Comparison of ENCODE assay signal across 9 cellular contexts in genomic region chr3:104596551-104596950, GRCh38.
DNase-seq lines count a peak whose midpoint lies in the region; ATAC-seq and TF ChIP-seq lines count a peak whose summit lies in the region.
"Had no signal": no experiment of that assay in that cellular context is flagged by ENCODE, and none has a peak within 500 bp of the region (broad histone marks: within the 10 kb centered on the region; RNA-seq: fewer than 3 reads in every experiment).

No MANE protein-coding gene starts in this region.

- no peak overlapping the region for H3K27ac Mint-ChIP-seq in mesothelial cell of epicardium

- no peaks in the 10 kb centered on the region for H3K4me1 ChIP-seq in mammary epithelial cell (ENCODE audit: insufficient read depth, low read length)

- no peak overlapping the region for H3K4me2 ChIP-seq in mammary epithelial cell (ENCODE audit: insufficient read depth, low read depth, low read length)

- H3K9ac ChIP-seq in mammary epithelial cell (ENCODE audit: insufficient read depth, low read length) = no peak overlapping the region

- TF ChIP-seq CTCF in mammary epithelial cell (conservative IDR thresholded peaks at IDR 0.05 in 1 of 2, IDR thresholded peaks at IDR 0.05 in 1 of 2; ENCODE audit: extremely low read depth in 1 of 2, insufficient read depth in 1 of 2, low read depth in 1 of 2, low read length in 2 of 2) (peak; percentile 60 to 68), mesothelial cell of epicardium (IDR thresholded peaks at IDR 0.05; ENCODE audit: unreplicated experiment) (peak; percentile 54)

- H3K4me3 ChIP-seq in mammary epithelial cell (replicated peaks in 1 of 3; ENCODE audit: insufficient read depth in 1 of 3, low read depth in 2 of 3, low read length in 3 of 3) = no peak overlapping the region
- H3K4me3 ChIP-seq: skin epidermis had no signal

- no peaks in the 10 kb centered on the region for H3K79me2 ChIP-seq in mammary epithelial cell (ENCODE audit: insufficient read depth, low read length)

- intact Hi-C loops in mammary epithelial cell (cut with micrococcal nuclease) = loop anchor here (1.0 to 10.0 kb wide), 3 partner anchors 322 to 922 kb away; partner anchors contain the start of gene ALCAM

- H3K36me3 ChIP-seq in mammary epithelial cell (ENCODE audit: insufficient read depth, low read length) = no peaks in the 10 kb centered on the region

- no peaks in the 10 kb centered on the region for H3K27me3 ChIP-seq in mammary epithelial cell (ENCODE audit: insufficient read depth, low read length)

- peaks cover 23% of the 10 kb centered on the region for H3K4me1 Mint-ChIP-seq in mesothelial cell of epicardium

- no peak overlapping the region for H3K4me3 Mint-ChIP-seq in mesothelial cell of epicardium

- 0% methylated on average over 2 of the region's 2 CpGs for WGBS in mammary epithelial cell (ENCODE audit: low coverage, missing lambda C conversion rate)

- H3K9me3 Mint-ChIP-seq in mesothelial cell of epicardium = no peaks in the 10 kb centered on the region

- no peaks in the 10 kb centered on the region for H3K27me3 Mint-ChIP-seq in mesothelial cell of epicardium (ENCODE audit: low read depth)

- no TSS peak for BruUV-seq in mammary epithelial cell (replicated peaks; lab: Mats Ljungman, UMichigan)

- ATAC-seq in GM19043 (IDR thresholded peaks at IDR 0.05; ENCODE audit: low read depth, unreplicated experiment) (peak; percentile 96), HG03139 (IDR thresholded peaks at IDR 0.05; ENCODE audit: unreplicated experiment) (peak; percentile 91)

- H4K20me1 ChIP-seq in mammary epithelial cell (ENCODE audit: insufficient read depth, low read length) = no peaks in the 10 kb centered on the region

- H3K36me3 Mint-ChIP-seq in mesothelial cell of epicardium = no peaks in the 10 kb centered on the region

- H3K9me3 ChIP-seq in mammary epithelial cell (replicated peaks; ENCODE audit: insufficient read depth, low read length) = no peaks in the 10 kb centered on the region

- in situ Hi-C loops in Caki2 (cut with HindIII; ENCODE audit: low pct_unique_long_range_greater_than_20kb, low sequenced_read_pairs) (no loop called here), mammary epithelial cell (cut with MboI; ENCODE audit: low sequenced_read_pairs in 2 of 2) (no loop called here)

- peak; percentile 12 for DNase-seq in Caki2 (ENCODE audit: low read depth)
- peak; percentile 39 for DNase-seq in NCI-H226
- DNase-seq in mammary epithelial cell = peak; percentile 42
- DNase-seq in mesothelial cell of epicardium (ENCODE audit: low spot score in 2 of 2, unreplicated experiment in 2 of 2) = no peak
- DNase-seq in epidermal melanocyte (ENCODE audit: insufficient read length, low spot score) = no peak
- no peak for DNase-seq in foreskin melanocyte

- dilution Hi-C loops in mammary epithelial cell (cut with HindIII; ENCODE audit: low sequenced_read_pairs) = no loop called here

- no peak overlapping the region for H2AFZ ChIP-seq in mammary epithelial cell (ENCODE audit: low read depth, low read length)

- no peak overlapping the region for H3K27ac ChIP-seq in mammary epithelial cell (ENCODE audit: insufficient read depth, low read depth, low read length)
- H3K27ac ChIP-seq: skin epidermis had no signal

- CTCF ChIA-PET in mammary epithelial cell (lab: Charles Lee; ENCODE audit: low non-redundant PET) = interaction anchor here (0.6 kb wide), 1 partner anchor 821 kb away, joined by 3 read pairs; no protein-coding TSS in a partner anchor

Comparison
In these comparisons a context has a peak if more than half of its experiments do, and no peak if none do; other contexts are left out.
1. DNase-seq: peak in Caki2 (single experiment), NCI-H226 (single experiment) and mammary epithelial cell (single experiment); none in mesothelial cell of epicardium (0 of 2), epidermal melanocyte (single experiment) and foreskin melanocyte (single experiment).